Comparison of ENCODE assay signal across 9 cellular contexts in the genomic region with DNA sequence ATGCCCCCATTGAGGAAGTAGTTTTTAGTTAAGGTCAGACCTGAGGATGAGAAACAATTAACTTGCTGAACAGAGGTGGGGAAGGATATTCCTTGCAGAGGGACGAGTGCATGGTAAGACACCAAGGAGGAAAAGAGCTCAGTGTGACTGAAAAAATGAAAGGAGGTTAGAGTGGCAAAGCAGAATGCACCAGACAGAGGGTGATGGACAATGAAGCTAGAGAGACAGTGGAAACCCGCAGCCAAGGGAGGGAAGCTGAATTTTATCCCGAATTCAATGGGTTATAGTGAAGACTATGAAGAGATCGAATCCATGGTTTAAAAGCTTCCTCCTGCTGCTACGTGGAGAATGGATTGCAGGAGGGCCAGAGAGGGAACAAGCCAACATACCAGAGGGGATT.
"Had no signal": no experiment of that assay in that cellular context is flagged by ENCODE, and none has a peak within 500 bp of the region (broad histone marks: within the 10 kb centered on the region; RNA-seq: fewer than 3 reads in every experiment).

No MANE protein-coding gene starts in this region.

- H3K27ac ChIP-seq: HL-60 had no signal

- H3K4me1 Mint-ChIP-seq: GM23338, H9 had no signal

- FAIRE-seq: H1, H54, K562 had no signal

- H3K4me2 ChIP-seq: GM23338 had no signal

- H2AFZ ChIP-seq: GM23338 had no signal

- DNase-seq: H9, HCEC 1CT, IMR-90, KG1 had no signal

- H3K27ac Mint-ChIP-seq: GM23338, H9 had no signal

- H3K4me3 ChIP-seq: GM23338, K562 had no signal

- ATAC-seq: GM23338, K562 had no signal

- H3K4me3 Mint-ChIP-seq: GM23338, H9 had no signal

- H3K9me3 Mint-ChIP-seq: GM23338 had no signal
